1 cellular context compared by ENCODE assay signal in the genomic region with DNA sequence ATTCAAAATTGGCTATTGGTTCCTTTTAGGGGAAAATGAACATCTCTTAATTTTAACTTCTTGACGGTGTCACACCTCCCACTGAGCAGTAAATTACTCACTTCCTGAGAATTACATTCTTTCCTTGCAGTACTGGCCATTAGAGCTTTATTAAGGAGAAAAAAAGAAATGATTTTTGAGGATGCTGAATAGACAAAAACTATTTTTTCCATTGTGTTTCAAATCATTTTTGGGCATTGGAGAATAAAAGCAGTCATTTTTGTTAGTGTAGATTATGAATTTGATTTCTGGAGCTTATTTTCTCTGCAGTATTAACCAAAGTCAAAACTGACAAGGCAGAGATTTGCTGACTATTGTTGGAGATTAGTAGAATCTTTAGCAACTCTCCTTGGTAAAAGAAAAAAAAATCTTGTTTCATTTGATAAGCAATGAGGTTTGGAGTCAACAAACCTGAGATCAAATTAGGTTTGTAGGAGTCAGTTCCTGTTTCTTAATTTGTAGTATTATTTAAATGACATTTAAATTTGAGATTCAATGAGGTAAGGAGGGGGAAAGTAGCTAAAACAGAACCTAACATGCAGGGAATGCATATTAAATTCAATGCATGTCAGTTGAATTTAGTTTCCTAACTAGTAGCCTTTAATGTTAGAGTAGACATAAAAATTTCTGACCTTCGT.
TF ChIP-seq lines count a peak whose summit lies in the region.

No MANE protein-coding gene starts in this region.

TF ChIP-seq in WTC11, 78 proteins besides CTCF, POLR2A, EP300 and RAD21:
- TF ChIP-seq MLX (CRISPR knock-in tag; IDR thresholded peaks at IDR 0.05) (no peak), PRRX2 (CRISPR knock-in tag; IDR thresholded peaks at IDR 0.05) (no peak), GRHL2 (CRISPR knock-in tag; IDR thresholded peaks at IDR 0.05; ENCODE audit: insufficient replicate concordance, severe bottlenecking) (no peak), JUN (CRISPR knock-in tag; IDR thresholded peaks at IDR 0.05) (no peak), ATF6 (CRISPR knock-in tag; IDR thresholded peaks at IDR 0.05) (no peak), ETV6 (CRISPR knock-in tag; IDR thresholded peaks at IDR 0.05) (no peak), ZNF671 (CRISPR knock-in tag; IDR thresholded peaks at IDR 0.05) (no peak), TEAD1 (CRISPR knock-in tag; IDR thresholded peaks at IDR 0.05) (no peak), CREB1 (CRISPR knock-in tag; IDR thresholded peaks at IDR 0.05) (no peak), ZNF512 (CRISPR knock-in tag; IDR thresholded peaks at IDR 0.05; ENCODE audit: borderline replicate concordance) (no peak), OVOL2 (CRISPR knock-in tag; IDR thresholded peaks at IDR 0.05; ENCODE audit: borderline replicate concordance) (no peak), NFYB (CRISPR knock-in tag; conservative IDR thresholded peaks at IDR 0.05; ENCODE audit: low read depth) (no peak), RELA (CRISPR knock-in tag; IDR thresholded peaks at IDR 0.05; ENCODE audit: borderline replicate concordance) (no peak), EMX1 (CRISPR knock-in tag; IDR thresholded peaks at IDR 0.05) (no peak)
TF ChIP-seq in WTC11: peak in this region for 0.
